1 cellular context compared by ENCODE assay signal in the genomic region with DNA sequence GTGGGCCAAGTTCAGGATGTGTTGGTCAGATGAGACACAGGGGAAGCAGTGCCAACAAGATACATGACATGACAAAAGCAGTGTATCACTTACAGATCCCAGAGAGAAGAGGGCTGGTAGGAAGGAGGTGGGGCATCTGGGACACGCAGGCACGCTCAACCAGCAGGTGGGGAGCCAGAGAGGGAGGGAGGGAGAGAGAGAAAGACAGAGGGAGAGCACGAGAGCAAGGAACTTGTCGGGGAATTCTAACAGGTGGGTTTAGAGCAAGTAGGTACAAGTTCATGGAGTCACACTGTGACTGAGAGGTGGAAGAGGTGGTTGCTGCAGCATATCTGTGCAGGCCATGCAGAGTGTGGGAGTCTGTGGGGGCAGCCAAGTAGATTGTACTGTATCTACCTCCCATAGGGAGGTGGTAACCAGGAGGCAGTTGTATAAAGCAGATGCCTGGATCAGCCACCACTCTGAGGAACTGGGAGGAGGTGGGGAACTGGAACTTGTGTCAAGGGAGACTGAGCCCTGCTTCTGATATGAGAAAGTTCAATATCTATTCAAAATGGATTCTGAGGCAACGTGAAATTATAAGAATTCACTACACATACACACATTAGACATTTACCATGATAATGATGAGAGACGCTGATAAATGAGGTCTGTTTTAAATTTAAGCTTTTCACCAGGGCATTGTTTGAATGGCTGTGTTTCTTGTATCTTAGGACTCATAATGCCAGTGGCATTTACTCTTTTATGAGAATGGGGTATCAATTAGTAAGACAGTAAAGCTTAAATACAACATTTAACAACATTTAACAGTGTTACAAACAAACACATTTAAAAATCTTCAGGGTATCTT.
TF ChIP-seq lines count a peak whose summit lies in the region.

No MANE protein-coding gene starts in this region.

TF ChIP-seq in H1, 55 proteins besides CTCF, POLR2A, EP300 and RAD21:
- TF ChIP-seq E2F6 (IDR thresholded peaks at IDR 0.05): 0 out of 2 replicates have a peak, but pooled peaks have one; percentile 9
- TF ChIP-seq, protein P1, sequence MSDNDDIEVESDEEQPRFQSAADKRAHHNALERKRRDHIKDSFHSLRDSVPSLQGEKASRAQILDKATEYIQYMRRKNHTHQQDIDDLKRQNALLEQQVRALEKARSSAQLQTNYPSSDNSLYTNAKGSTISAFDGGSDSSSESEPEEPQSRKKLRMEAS (IDR thresholded peaks at IDR 0.05): peak; percentile 27; the same call in 1 of the 2 replicates
- TF ChIP-seq ASH2L (IDR thresholded peaks at IDR 0.05; ENCODE audit: low read length): peak; percentile 60
- no peak for TF ChIP-seq CEBPB (IDR thresholded peaks at IDR 0.05; ENCODE audit: low read depth, low read length)
- no peak for TF ChIP-seq CREB1 (IDR thresholded peaks at IDR 0.05)
- TF ChIP-seq TCF12 (IDR thresholded peaks at IDR 0.05; ENCODE audit: low read depth, low read length): 0 out of 2 replicates have a peak, but pooled peaks have one; percentile 6
